Comparison of ENCODE assay signal across 7 cellular contexts in genomic region chr2:175030380-175031271, GRCh38. TPM values are rescaled to one million over a fixed set of nuclear protein-coding genes. Genes with fewer than 3 reads are reported as not detected.
DNase-seq lines count a peak whose midpoint lies in the region; ATAC-seq and TF ChIP-seq lines count a peak whose summit lies in the region.

No MANE protein-coding gene starts in this region.

- POLR2A ChIA-PET in Panc1 (lab: Charles Lee), result no interaction called here

- H3K4me3 ChIP-seq in Panc1 (ENCODE audit: low read depth in 2 of 2, low read length in 2 of 2), result no peak overlapping the region
- H3K4me3 ChIP-seq in trophoblast cell (ENCODE audit: low read depth, low read length), result no peak overlapping the region

- no peaks in the 10 kb centered on the region for H3K36me3 ChIP-seq in Panc1 (ENCODE audit: control insufficient read depth, insufficient read depth, low read length)
- H3K36me3 ChIP-seq in trophoblast cell (ENCODE audit: control insufficient read depth in 1 of 2, insufficient read depth in 2 of 2, low read length in 2 of 2), result no peaks in the 10 kb centered on the region

- H2BK120ac ChIP-seq in trophoblast cell (ENCODE audit: insufficient read depth, low read length, poor library complexity), result no peak overlapping the region

- CTCF ChIA-PET in Panc1 (lab: Charles Lee), result interaction anchor here (0.7 to 1.2 kb wide), 2 partner anchors 247 to 282 kb away, joined by 3 read pairs; no protein-coding TSS in a partner anchor

- no peaks in the 10 kb centered on the region for H3K79me2 ChIP-seq in trophoblast cell (ENCODE audit: control insufficient read depth, insufficient read depth, low read length, poor library complexity)

- H3K9ac ChIP-seq in trophoblast cell (ENCODE audit: low read length), result no peak overlapping the region

- H2AFZ ChIP-seq in trophoblast cell (ENCODE audit: insufficient read depth, low read length, poor library complexity), result no peak overlapping the region

- BruUV-seq in Panc1 (replicated peaks; lab: Mats Ljungman, UMichigan), result no TSS peak

- no peak overlapping the region for H4K91ac ChIP-seq in trophoblast cell (ENCODE audit: low read depth, low read length)

- no peak overlapping the region for H2AK5ac ChIP-seq in trophoblast cell (ENCODE audit: low read length)

- no peak overlapping the region for H3K18ac ChIP-seq in trophoblast cell (ENCODE audit: low read length)

- no peaks in the 10 kb centered on the region for H3K79me1 ChIP-seq in trophoblast cell (ENCODE audit: low read length)

- H2BK5ac ChIP-seq in trophoblast cell (ENCODE audit: low read depth, low read length, poor library complexity), result no peak overlapping the region

- no CpG with 5 or more reads among the region's 5 CpGs for WGBS in trophoblast cell (ENCODE audit: extremely low coverage, insufficient coverage, insufficient read length)

- intact Hi-C loops in Panc1 (cut with micrococcal nuclease; ENCODE audit: unreplicated experiment), result loop anchor here (10.0 kb wide), 1 partner anchor 254 kb away; no protein-coding TSS in a partner anchor

- H3K27me3 ChIP-seq in Panc1 (ENCODE audit: control insufficient read depth, insufficient read depth, low read length) (no peaks in the 10 kb centered on the region), trophoblast cell (ENCODE audit: insufficient read depth, low read length) (no peaks in the 10 kb centered on the region)

- no peak overlapping the region for H4K12ac ChIP-seq in trophoblast cell (ENCODE audit: low read depth, low read length)

- H3K4me1 ChIP-seq in Panc1 (ENCODE audit: control insufficient read depth, insufficient read depth, low read length) (no peaks in the 10 kb centered on the region), trophoblast cell (ENCODE audit: control insufficient read depth in 1 of 2, insufficient read depth in 2 of 2, low read length in 2 of 2) (no peaks in the 10 kb centered on the region)

- peak; percentile 69 for DNase-seq in ELF-1 (ENCODE audit: low read depth, low spot score)
- DNase-seq in Panc1 (ENCODE audit: low read depth, low spot score), result peak; percentile 25
- DNase-seq in erythroblast (lab: John Stamatoyannopoulos, UW), result peak; percentile 28 to 35
- DNase-seq in trophoblast cell, result peak; percentile 29 to 50
- DNase-seq in superior temporal gyrus (ENCODE audit: extremely low spot score), result no peak

- no peak overlapping the region for H3K4me2 ChIP-seq in trophoblast cell (ENCODE audit: low read length)

- H3K14ac ChIP-seq in trophoblast cell (ENCODE audit: low read length), result no peak overlapping the region

- no peak for TF ChIP-seq POLR2A in erythroblast (IDR thresholded peaks at IDR 0.05; ENCODE audit: low read length)

- H2BK12ac ChIP-seq in trophoblast cell (ENCODE audit: low read length), result no peak overlapping the region

- no peak overlapping the region for H4K8ac ChIP-seq in trophoblast cell (ENCODE audit: low read depth, low read length)

- H3K27ac ChIP-seq in Panc1 (ENCODE audit: low read length) (no peak overlapping the region), trophoblast cell (ENCODE audit: low read depth, low read length) (no peak overlapping the region)

- in situ Hi-C loops in Panc1 (cut with HindIII; ENCODE audit: low pct_unique_long_range_greater_than_20kb, low sequenced_read_pairs), result no loop called here

- no peak overlapping the region for H3K23ac ChIP-seq in trophoblast cell (ENCODE audit: low read length)

- peak; percentile 47 for ATAC-seq in HG03354 (IDR thresholded peaks at IDR 0.05; ENCODE audit: poor library complexity, severe bottlenecking, unreplicated experiment)
- peak; percentile 98 for ATAC-seq in Panc1
- ATAC-seq in GM21786 (IDR thresholded peaks at IDR 0.05; ENCODE audit: unreplicated experiment), result no peak

- H3K9me3 ChIP-seq in Panc1 (ENCODE audit: control insufficient read depth, insufficient read depth, low read depth, low read length) (no peaks in the 10 kb centered on the region), trophoblast cell (ENCODE audit: insufficient read depth, low read depth, low read length) (no peaks in the 10 kb centered on the region)

- H3K4ac ChIP-seq in trophoblast cell (ENCODE audit: low read depth, low read length), result no peak overlapping the region

- TF ChIP-seq CTCF in Panc1 (IDR thresholded peaks at IDR 0.05), result peak; percentile 77

RNA-seq across cellular contexts. Expression of gene CHN1, which starts 25.4 kb away (rescaled TPM):
- total RNA-seq in Panc1 (2021; ENCODE audit: unreplicated experiment), result 20.8 TPM
- polyA plus RNA-seq in Panc1 (2012; ENCODE audit: insufficient read length), result 14.5 TPM
- polyA plus RNA-seq in trophoblast cell (2013), result 7.3 and 8.7 TPM in 2 replicates
